ENCODE assay signal across 12 cellular contexts in genomic region chr15:98713585-98714001, GRCh38.
A peak's percentile ranks its signal among the peaks of the same experiment; 100 is the strongest.
DNase-seq lines count a peak whose midpoint lies in the region; ATAC-seq and TF ChIP-seq lines count a peak whose summit lies in the region.
"Had no signal": no experiment of that assay in that cellular context is flagged by ENCODE, and none has a peak within 500 bp of the region (broad histone marks: within the 10 kb centered on the region; RNA-seq: fewer than 3 reads in every experiment).

No MANE protein-coding gene starts in this region.

- no peaks in the 10 kb centered on the region for H3K9me3 ChIP-seq in CD4-positive, CD25-positive, alpha-beta regulatory T cell (ENCODE audit: control insufficient read depth in 2 of 2, low read length in 2 of 2)
- no peaks in the 10 kb centered on the region for H3K9me3 ChIP-seq in breast epithelium

- H3K36me3 Mint-ChIP-seq in CD4-positive, CD25-positive, alpha-beta regulatory T cell: peaks cover 12% of the 10 kb centered on the region

- peaks cover 6% of the 10 kb centered on the region for H3K36me3 ChIP-seq in CD4-positive, CD25-positive, alpha-beta regulatory T cell (ENCODE audit: control insufficient read depth, insufficient read depth, low read length)
- H3K36me3 ChIP-seq in breast epithelium: no peaks in the 10 kb centered on the region
- no peaks in the 10 kb centered on the region for H3K36me3 ChIP-seq in mesendoderm (ENCODE audit: control insufficient read depth, insufficient read depth, low read length)
- H3K36me3 ChIP-seq in H7 (replicated peaks; ENCODE audit: control insufficient read depth, insufficient read depth, low read length): peaks cover 2% of the 10 kb centered on the region

- peak in 1 of 3 donors; percentile 45 for DNase-seq in CD4-positive, CD25-positive, alpha-beta regulatory T cell
- DNase-seq in breast epithelium (ENCODE audit: low spot score in 2 of 2): peak in 1 of 2 donors; percentile 55
- DNase-seq in mesendoderm: peak; percentile 40
- DNase-seq in SHP77 treated with DMSO at 0.1 percent for 48 hours (lab: John Stamatoyannopoulos, UW): no peak
- no peak for DNase-seq in H7
- DNase-seq: activated gamma-delta T cell; IMR-90; stimulated activated CD4-positive, alpha-beta T cell treated with anti-CD3 and anti-CD28 coated beads, Interleukin-15, amount 100 ng/mL, for 24 hours had no signal

- H3K4me1 Mint-ChIP-seq in CD4-positive, CD25-positive, alpha-beta regulatory T cell: peaks cover 0 to 71% (median 29%) of the 10 kb centered on the region in 4 donors

- no peak overlapping the region for H3K27ac ChIP-seq in CD4-positive, CD25-positive, alpha-beta regulatory T cell (ENCODE audit: insufficient read depth, low read length, poor library complexity, severe bottlenecking)
- H3K27ac ChIP-seq in breast epithelium (peak overlapping the region; percentile 82 to 89), mesendoderm (ENCODE audit: low read depth, low read length) (peak overlapping the region; percentile 18)

- no peak overlapping the region for H3K4me2 ChIP-seq in mesendoderm (ENCODE audit: low read length)

- H2BK120ac ChIP-seq in mesendoderm (ENCODE audit: low read depth, low read length): no peak overlapping the region

- no peak overlapping the region for H3K56ac ChIP-seq in mesendoderm (ENCODE audit: low read length)

- no peak overlapping the region for H2BK5ac ChIP-seq in mesendoderm (ENCODE audit: low read length)

- no peak overlapping the region for H3K4ac ChIP-seq in mesendoderm (ENCODE audit: low read depth, low read length)

- ATAC-seq in CD4-positive, CD25-positive, alpha-beta regulatory T cell (ENCODE audit: low read depth in 2 of 2): peak in 1 of 2 donors; percentile 42
- ATAC-seq in HG02610 (IDR thresholded peaks at IDR 0.05; ENCODE audit: unreplicated experiment) (peak; percentile 75), GM19463 (IDR thresholded peaks at IDR 0.05; ENCODE audit: unreplicated experiment) (no peak), GM21526 (IDR thresholded peaks at IDR 0.05; ENCODE audit: low FRiP score, unreplicated experiment) (no peak)
- ATAC-seq: Panc1 had no signal

- H3K27me3 ChIP-seq in CD4-positive, CD25-positive, alpha-beta regulatory T cell (ENCODE audit: control insufficient read depth, insufficient read depth, low read length): no peaks in the 10 kb centered on the region
- H3K27me3 ChIP-seq in breast epithelium: no peaks in the 10 kb centered on the region
- H3K27me3 ChIP-seq in mesendoderm (ENCODE audit: insufficient read depth, low read length, poor library complexity): no peaks in the 10 kb centered on the region
- no peaks in the 10 kb centered on the region for H3K27me3 ChIP-seq in H7 (ENCODE audit: control insufficient read depth, insufficient read depth, low read length)

- no peak overlapping the region for H3K18ac ChIP-seq in mesendoderm (ENCODE audit: low read length)

- peak overlapping the region in 2 of 4 donors; percentile 31 to 66 for H3K4me3 Mint-ChIP-seq in CD4-positive, CD25-positive, alpha-beta regulatory T cell

- no peak overlapping the region for H4K5ac ChIP-seq in mesendoderm (ENCODE audit: low read length)

- H4K8ac ChIP-seq in mesendoderm (ENCODE audit: low read depth, low read length): no peak overlapping the region

- peak overlapping the region in 2 of 3 donors; percentile 59 to 60 for H3K27ac Mint-ChIP-seq in CD4-positive, CD25-positive, alpha-beta regulatory T cell

- no peak overlapping the region for H2BK15ac ChIP-seq in mesendoderm (replicated peaks; ENCODE audit: low read depth)

- intact Hi-C loops in breast epithelium (cut with DNase I; ENCODE audit: low total_unique reads): loop anchor here (5.0 kb wide), 1 partner anchor 689 kb away; no protein-coding TSS in a partner anchor

- H3K79me2 ChIP-seq in mesendoderm (ENCODE audit: control insufficient read depth, insufficient read depth, low read length): peaks cover 95% of the 10 kb centered on the region

- H3K79me1 ChIP-seq in mesendoderm (ENCODE audit: low read length): peaks cover 34% of the 10 kb centered on the region

- H3K9ac ChIP-seq in mesendoderm (ENCODE audit: low read length): no peak overlapping the region

- H3K4me1 ChIP-seq in CD4-positive, CD25-positive, alpha-beta regulatory T cell (ENCODE audit: control insufficient read depth, insufficient read depth, low read length, poor library complexity, severe bottlenecking): peaks cover 10% of the 10 kb centered on the region
- peaks cover 5 to 34% of the 10 kb centered on the region in 2 donors for H3K4me1 ChIP-seq in breast epithelium
- peaks cover 10% of the 10 kb centered on the region for H3K4me1 ChIP-seq in mesendoderm (ENCODE audit: control insufficient read depth, low read depth, low read length)

- peaks cover 4% of the 10 kb centered on the region for H3K27me3 Mint-ChIP-seq in CD4-positive, CD25-positive, alpha-beta regulatory T cell

- no peak overlapping the region for H2AK5ac ChIP-seq in mesendoderm (ENCODE audit: low read length)

- no CpG with 5 or more reads among the region's 3 CpGs for WGBS in mesendoderm (ENCODE audit: extremely low coverage, insufficient coverage, low lambda C conversion rate)

- TF ChIP-seq POLR2A in breast epithelium (IDR thresholded peaks at IDR 0.05): no peak

- no peak overlapping the region for H3K23ac ChIP-seq in mesendoderm (ENCODE audit: low read length)

- TF ChIP-seq CTCF in breast epithelium (IDR thresholded peaks at IDR 0.05): no peak

- H3K9me3 Mint-ChIP-seq in CD4-positive, CD25-positive, alpha-beta regulatory T cell: peaks cover 0 to 11% (median 0%) of the 10 kb centered on the region in 7 donors

- H3K4me3 ChIP-seq in CD4-positive, CD25-positive, alpha-beta regulatory T cell (ENCODE audit: low read depth, low read length): no peak overlapping the region
- H3K4me3 ChIP-seq in breast epithelium (no peak overlapping the region), mesendoderm (ENCODE audit: low read length) (no peak overlapping the region), H7 (ENCODE audit: insufficient read depth, low read depth, low read length) (no peak overlapping the region)
